Comparison of ENCODE assay signal across 17 cellular contexts in the genomic region with DNA sequence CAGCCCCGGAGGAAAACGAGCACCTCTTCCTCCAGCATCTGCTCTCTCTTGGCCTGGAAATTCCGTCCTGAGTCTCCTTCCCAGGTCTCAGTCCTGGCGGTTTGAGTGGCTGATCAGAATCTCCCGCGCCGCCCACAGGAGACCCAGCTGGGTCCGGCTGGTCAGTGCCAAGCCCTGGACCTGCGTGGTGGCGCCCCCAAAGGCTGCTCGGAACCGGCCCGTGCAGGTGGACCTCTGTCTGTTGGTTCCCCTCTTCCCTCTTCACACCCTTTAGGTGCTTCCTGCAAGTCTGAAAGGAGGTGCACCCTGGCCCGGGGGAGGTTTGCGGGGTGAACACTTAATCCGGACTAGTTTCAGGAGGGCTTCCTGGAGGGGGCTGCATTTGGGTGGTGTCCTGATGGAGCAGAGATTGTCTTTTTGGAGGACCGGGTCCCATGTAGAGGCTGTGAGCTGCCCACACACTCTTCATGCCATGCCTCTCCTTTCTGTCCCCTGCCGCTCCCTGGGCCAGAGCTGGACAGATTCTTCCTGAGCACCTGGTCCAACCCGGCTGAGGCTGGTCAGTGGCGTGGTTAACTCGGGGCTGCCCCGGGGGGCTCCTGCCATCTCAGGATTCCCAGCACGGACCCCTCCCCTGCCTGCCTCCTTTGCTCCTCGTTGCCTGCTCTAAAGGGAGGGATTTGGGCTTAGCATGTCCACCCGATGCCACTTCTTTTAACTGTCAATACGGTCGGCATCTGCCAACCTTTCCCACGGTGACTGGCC. TPM values are rescaled to one million over a fixed set of nuclear protein-coding genes. Genes with fewer than 3 reads are reported as not detected.
DNase-seq lines count a peak whose midpoint lies in the region; ATAC-seq and TF ChIP-seq lines count a peak whose summit lies in the region.
"Had no signal": no experiment of that assay in that cellular context is flagged by ENCODE, and none has a peak within 500 bp of the region (broad histone marks: within the 10 kb centered on the region; RNA-seq: fewer than 3 reads in every experiment).

No MANE protein-coding gene starts in this region.

- H3K4me1 ChIP-seq in BLaER1: peaks cover 83% of the 10 kb centered on the region
- H3K4me1 ChIP-seq in neuronal stem cell (ENCODE audit: control insufficient read depth in 2 of 2, insufficient read depth in 1 of 2, low read depth in 1 of 2, low read length in 2 of 2): peaks cover 4 to 8% of the 10 kb centered on the region in 2 donors

- peak overlapping the region; percentile 5 for H3K27ac Mint-ChIP-seq in activated naive CD4-positive, alpha-beta T cell treated with anti-CD3 and anti-CD28 coated beads, Interleukin-2, amount 10 ng/mL, durations not matched to agents 7 days and 5 days
- H3K27ac Mint-ChIP-seq in WTC11: no peak overlapping the region
- H3K27ac Mint-ChIP-seq in MCF 10A (ENCODE audit: low read depth, unreplicated experiment): no peak overlapping the region

- no peaks in the 10 kb centered on the region for H3K36me3 Mint-ChIP-seq in activated naive CD4-positive, alpha-beta T cell treated with anti-CD3 and anti-CD28 coated beads, Interleukin-2, amount 10 ng/mL, durations not matched to agents 7 days and 5 days
- peaks cover 7% of the 10 kb centered on the region for H3K36me3 Mint-ChIP-seq in WTC11
- no peaks in the 10 kb centered on the region for H3K36me3 Mint-ChIP-seq in MCF 10A (ENCODE audit: insufficient read depth, unreplicated experiment)

- no peak overlapping the region for H2BK120ac ChIP-seq in neuronal stem cell (ENCODE audit: low read depth, low read length)

- H2BK15ac ChIP-seq in neuronal stem cell (ENCODE audit: low read length): peak overlapping the region; percentile 55

- H3K36me3 ChIP-seq in BLaER1: no peaks in the 10 kb centered on the region; the same call in 1 of the 2 replicates
- H3K36me3 ChIP-seq in neuronal stem cell (replicated peaks in 1 of 2; ENCODE audit: control insufficient read depth in 2 of 2, insufficient read depth in 2 of 2, low read length in 2 of 2): no peaks in the 10 kb centered on the region

- intact Hi-C loops in MCF 10A (cut with micrococcal nuclease): no loop called here

- no peak overlapping the region for H3K4me3 ChIP-seq in BLaER1
- no peak overlapping the region for H3K4me3 ChIP-seq in neuronal stem cell (ENCODE audit: low read length in 2 of 2)
- H3K4me3 ChIP-seq: PC-9 had no signal

- WGBS in neuronal stem cell (ENCODE audit: extremely low coverage in 2 of 2, insufficient read length in 2 of 2, insufficient replicate concordance in 1 of 2), 2 donors: no CpG with 5 or more reads among the region's 28 CpGs

- H3K27ac ChIP-seq in BLaER1: no peak overlapping the region
- H3K27ac ChIP-seq in neuronal stem cell (replicated peaks; ENCODE audit: low read length): no peak overlapping the region
- H3K27ac ChIP-seq: C4-2B, PC-9 had no signal

- no peak for TF ChIP-seq CTCF in WTC11 (IDR thresholded peaks at IDR 0.05)
- TF ChIP-seq CTCF in MCF 10A (IDR thresholded peaks at IDR 0.05; ENCODE audit: unreplicated experiment): no peak

- ATAC-seq in WTC11: no peak

- CTCF ChIA-PET in activated naive CD4-positive, alpha-beta T cell treated with anti-CD3 and anti-CD28 coated beads, Interleukin-2, amount 10 ng/mL, durations not matched to agents 7 days and 5 days (lab: Charles Lee): interaction anchor here (1.2 kb wide), 1 partner anchor 14 kb away, joined by 3 read pairs; no protein-coding TSS in a partner anchor
- CTCF ChIA-PET in WTC11 (lab: Charles Lee) (interaction anchor here (0.6 to 2.1 kb wide), 4 partner anchors 14 to 52 kb away, joined by 3 to 11 read pairs (median 4); no protein-coding TSS in a partner anchor), MCF 10A (lab: Yijun Ruan, JAX) (interaction anchor here (0.6 to 1.1 kb wide), 3 partner anchors 14 to 214 kb away, joined by 3 read pairs; no protein-coding TSS in a partner anchor)

- H3K27me3 ChIP-seq in BLaER1: peaks cover 8% of the 10 kb centered on the region
- H3K27me3 ChIP-seq in neuronal stem cell (ENCODE audit: control insufficient read depth in 3 of 3, insufficient read depth in 3 of 3, low read depth in 1 of 3, low read length in 3 of 3): peaks cover 0 to 37% (median 2%) of the 10 kb centered on the region in 3 experiments

- peak overlapping the region; percentile 11 for H2AK5ac ChIP-seq in neuronal stem cell (ENCODE audit: low read depth, low read length)

- no peak for DNase-seq in activated naive CD4-positive, alpha-beta T cell treated with anti-CD3 and anti-CD28 coated beads, Interleukin-2, amount 10 ng/mL, durations not matched to agents 7 days and 5 days
- DNase-seq in activated naive CD4-positive, alpha-beta T cell treated with Interleukin-2 at 50 U/mL for 16 hours: no peak
- DNase-seq in WTC11 (ENCODE audit: low spot score): peak; percentile 14
- no peak for DNase-seq in neuronal stem cell (ENCODE audit: low spot score)
- no peak for DNase-seq in glomerular visceral epithelial cell (ENCODE audit: extremely low spot score)
- no peak for DNase-seq in SIG-M5 (lab: John Stamatoyannopoulos, UW)
- DNase-seq in MCF 10A (ENCODE audit: unreplicated experiment): no peak
- DNase-seq: EL, Karpas-422, MM.1S, NCI-H1092 treated with DMSO at 0.1 percent for 48 hours, NCI-H2081 treated with DMSO at 0.1 percent for 48 hours, NCI-H510A, NCI-H82, PC-9 had no signal

- POLR2A ChIA-PET in WTC11 (lab: Charles Lee) (no interaction called here), MCF 10A (lab: Yijun Ruan, JAX) (interaction anchor here (0.8 kb wide), 1 partner anchor 382 kb away, joined by 3 read pairs; no protein-coding TSS in a partner anchor)

- peak overlapping the region; percentile 47 for H3K14ac ChIP-seq in neuronal stem cell (ENCODE audit: low read length)

- no peak overlapping the region for H2BK12ac ChIP-seq in neuronal stem cell (ENCODE audit: low read length)

- H3K9me3 ChIP-seq in BLaER1 (peaks cover 11% of the 10 kb centered on the region), neuronal stem cell (replicated peaks in 1 of 2; ENCODE audit: control insufficient read depth in 2 of 2, insufficient read depth in 1 of 2, low read depth in 1 of 2, low read length in 2 of 2) (peaks cover 0 to 10% of the 10 kb centered on the region in 2 donors)

- H3K27me3 Mint-ChIP-seq in activated naive CD4-positive, alpha-beta T cell treated with anti-CD3 and anti-CD28 coated beads, Interleukin-2, amount 10 ng/mL, durations not matched to agents 7 days and 5 days: peaks cover 65% of the 10 kb centered on the region
- H3K27me3 Mint-ChIP-seq in WTC11 (ENCODE audit: low read depth) (peaks cover 3% of the 10 kb centered on the region), MCF 10A (ENCODE audit: insufficient read depth, unreplicated experiment) (peaks cover 87% of the 10 kb centered on the region)

- H4K91ac ChIP-seq in neuronal stem cell (ENCODE audit: low read depth, low read length, poor library complexity): no peak overlapping the region

- H3K4me2 ChIP-seq in BLaER1 (peak overlapping the region; percentile 85), neuronal stem cell (ENCODE audit: insufficient read depth, low read length, poor library complexity, severe bottlenecking) (no peak overlapping the region)
- H3K4me2 ChIP-seq: PC-9 had no signal

- H4K8ac ChIP-seq in neuronal stem cell (ENCODE audit: low read depth, low read length): no peak overlapping the region

- peaks cover 21% of the 10 kb centered on the region for H3K4me1 Mint-ChIP-seq in activated naive CD4-positive, alpha-beta T cell treated with anti-CD3 and anti-CD28 coated beads, Interleukin-2, amount 10 ng/mL, durations not matched to agents 7 days and 5 days
- H3K4me1 Mint-ChIP-seq in WTC11: peaks cover 7% of the 10 kb centered on the region
- H3K4me1 Mint-ChIP-seq in MCF 10A (ENCODE audit: insufficient read depth, unreplicated experiment): no peaks in the 10 kb centered on the region

- no peak overlapping the region for H3K23ac ChIP-seq in neuronal stem cell (ENCODE audit: low read depth, low read length, poor library complexity)

- H3K4me3 Mint-ChIP-seq in activated naive CD4-positive, alpha-beta T cell treated with anti-CD3 and anti-CD28 coated beads, Interleukin-2, amount 10 ng/mL, durations not matched to agents 7 days and 5 days: no peak overlapping the region
- H3K4me3 Mint-ChIP-seq in WTC11 (no peak overlapping the region), MCF 10A (ENCODE audit: unreplicated experiment) (no peak overlapping the region)

- no peaks in the 10 kb centered on the region for H3K9me3 Mint-ChIP-seq in activated naive CD4-positive, alpha-beta T cell treated with anti-CD3 and anti-CD28 coated beads, Interleukin-2, amount 10 ng/mL, durations not matched to agents 7 days and 5 days
- H3K9me3 Mint-ChIP-seq in WTC11 (peaks cover 10% of the 10 kb centered on the region), MCF 10A (ENCODE audit: unreplicated experiment) (no peaks in the 10 kb centered on the region)

- no TSS peak for BruUV-seq in MCF 10A (replicated peaks; lab: Mats Ljungman, UMichigan)

- no peak overlapping the region for H3K9ac ChIP-seq in BLaER1
- H3K9ac ChIP-seq in neuronal stem cell (ENCODE audit: low read depth, low read length, poor library complexity): no peak overlapping the region

- no peak overlapping the region for H3K4ac ChIP-seq in neuronal stem cell (ENCODE audit: low read length)

- H3K79me1 ChIP-seq in neuronal stem cell (ENCODE audit: low read depth, low read length): no peaks in the 10 kb centered on the region

- H3K18ac ChIP-seq in neuronal stem cell (ENCODE audit: low read length): peak overlapping the region; percentile 45

- H2BK5ac ChIP-seq in neuronal stem cell (ENCODE audit: low read length): no peak overlapping the region

- no peak overlapping the region for H2AFZ ChIP-seq in neuronal stem cell (ENCODE audit: low read length)
- H2AFZ ChIP-seq: PC-9 had no signal

- H4K20me1 ChIP-seq in BLaER1: 0 out of 2 replicates have a peak, but pooled peaks cover 8% of the 10 kb centered on the region

TF ChIP-seq in WTC11, 78 proteins besides CTCF, POLR2A, EP300 and RAD21 (continues in another document):
- TF ChIP-seq ATF1 (CRISPR knock-in tag; IDR thresholded peaks at IDR 0.05) (no peak), SMAD3 (CRISPR knock-in tag; IDR thresholded peaks at IDR 0.05; ENCODE audit: borderline replicate concordance) (no peak), ZNF138 (CRISPR knock-in tag; conservative IDR thresholded peaks at IDR 0.05) (no peak)
- TF ChIP-seq, protein P1, sequence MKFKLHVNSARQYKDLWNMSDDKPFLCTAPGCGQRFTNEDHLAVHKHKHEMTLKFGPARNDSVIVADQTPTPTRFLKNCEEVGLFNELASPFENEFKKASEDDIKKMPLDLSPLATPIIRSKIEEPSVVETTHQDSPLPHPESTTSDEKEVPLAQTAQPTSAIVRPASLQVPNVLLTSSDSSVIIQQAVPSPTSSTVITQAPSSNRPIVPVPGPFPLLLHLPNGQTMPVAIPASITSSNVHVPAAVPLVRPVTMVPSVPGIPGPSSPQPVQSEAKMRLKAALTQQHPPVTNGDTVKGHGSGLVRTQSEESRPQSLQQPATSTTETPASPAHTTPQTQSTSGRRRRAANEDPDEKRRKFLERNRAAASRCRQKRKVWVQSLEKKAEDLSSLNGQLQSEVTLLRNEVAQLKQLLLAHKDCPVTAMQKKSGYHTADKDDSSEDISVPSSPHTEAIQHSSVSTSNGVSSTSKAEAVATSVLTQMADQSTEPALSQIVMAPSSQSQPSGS (CRISPR knock-in tag; IDR thresholded peaks at IDR 0.05; ENCODE audit: borderline replicate concordance, low read depth): no peak

RNA-seq across cellular contexts. Expression of gene BHLHE23, which starts 16.5 kb away (rescaled TPM):
- total RNA-seq in WTC11 (2021) (0.57 to 1.3 TPM (median 0.66 TPM) in 3 replicates), MCF 10A (2022) (not detected in 2 replicates)
- not detected for polyA plus RNA-seq in neuronal stem cell (2013, experiment 1 of 2)
- not detected for polyA plus RNA-seq in neuronal stem cell (2013, experiment 2 of 2)
- total RNA-seq: PC-9 had no signal
